In the genomic region with DNA sequence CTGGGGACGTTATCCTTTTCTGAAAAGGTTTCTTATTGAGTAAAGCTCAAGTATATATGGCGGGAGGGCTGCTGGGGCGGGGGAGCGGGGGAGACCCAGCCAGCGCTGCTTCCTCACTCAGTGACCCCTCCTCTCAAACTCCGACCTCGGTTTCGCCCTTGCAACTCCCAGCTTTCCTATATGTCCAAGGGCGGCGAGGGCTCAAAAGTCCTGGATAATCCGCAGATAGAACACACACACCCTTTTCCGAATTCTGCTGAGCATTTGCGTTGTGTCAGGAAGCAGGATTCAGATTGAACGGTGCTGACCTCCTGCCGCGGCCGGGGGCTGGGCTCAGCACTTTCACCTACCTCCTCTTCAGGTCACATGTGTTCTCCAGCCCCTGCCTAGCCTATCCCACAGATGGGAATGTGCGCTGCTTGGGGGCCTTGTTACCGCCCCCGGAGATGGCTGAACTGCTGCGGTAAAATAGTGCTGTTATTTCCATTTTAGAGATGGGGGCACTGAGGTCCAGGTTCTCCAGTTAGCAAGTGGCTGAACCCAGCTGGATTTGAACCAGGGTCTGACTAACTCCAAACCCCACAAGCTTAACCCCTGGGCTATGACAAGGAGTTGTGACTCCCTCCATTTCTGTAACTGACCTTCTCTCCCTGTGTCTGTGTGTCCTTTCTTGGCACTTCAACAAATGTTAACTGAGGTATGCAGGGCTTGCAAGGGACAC, we compare ENCODE assay signal across 8 cellular contexts. TPM values are rescaled to one million over a fixed set of nuclear protein-coding genes. Genes with fewer than 3 reads are reported as not detected.
DNase-seq lines count a peak whose midpoint lies in the region; ATAC-seq and TF ChIP-seq lines count a peak whose summit lies in the region.

No MANE protein-coding gene starts in this region.

- H3K4me2 ChIP-seq in skeletal muscle satellite cell (ENCODE audit: low read length) = peak overlapping the region; percentile 99

- H3K9me3 ChIP-seq in SK-N-MC (ENCODE audit: low read depth, low read length) = no peaks in the 10 kb centered on the region
- no peaks in the 10 kb centered on the region for H3K9me3 ChIP-seq in skeletal muscle satellite cell (replicated peaks; ENCODE audit: low read length)

- H3K27ac ChIP-seq in SK-N-MC = no peak overlapping the region

- no peak for ATAC-seq in HG02840 (IDR thresholded peaks at IDR 0.05; ENCODE audit: low FRiP score, unreplicated experiment)

- DNase-seq in NCI-H510A treated with DMSO at 0.1 percent for 48 hours (lab: John Stamatoyannopoulos, UW) (peak; percentile 29), NCI-H510A (lab: John Stamatoyannopoulos, UW) (no peak), SK-N-MC (ENCODE audit: low read depth, low spot score) (no peak), fibroblast of the aortic adventitia (ENCODE audit: low read depth) (no peak), HUDEP-2 (lab: John Stamatoyannopoulos, UW; ENCODE audit: unreplicated experiment in 76 of 76) (no peak), HCEC 1CT (no peak)

- H3K4me1 ChIP-seq in skeletal muscle satellite cell (ENCODE audit: control insufficient read depth, insufficient read depth, low read length) = peaks cover 28% of the 10 kb centered on the region

- TF ChIP-seq CTCF in fibroblast of the aortic adventitia (IDR thresholded peaks at IDR 0.05; ENCODE audit: insufficient read depth, low read length) = no peak

- H3K4me3 ChIP-seq in SK-N-MC (peak overlapping the region; percentile 94), fibroblast of the aortic adventitia (ENCODE audit: low read depth, low read length) (peak overlapping the region; percentile 96), skeletal muscle satellite cell (ENCODE audit: low read length) (peak overlapping the region; percentile 79)

- H3K9ac ChIP-seq in SK-N-MC (ENCODE audit: insufficient read length) (no peak overlapping the region), skeletal muscle satellite cell (ENCODE audit: low read depth, low read length) (no peak overlapping the region)

- no peaks in the 10 kb centered on the region for H3K36me3 ChIP-seq in SK-N-MC (ENCODE audit: insufficient read depth, low read length)
- H3K36me3 ChIP-seq in skeletal muscle satellite cell (ENCODE audit: insufficient read depth, low read length) = no peaks in the 10 kb centered on the region

- peaks cover 4% of the 10 kb centered on the region for H3K27me3 ChIP-seq in skeletal muscle satellite cell (ENCODE audit: control insufficient read depth, insufficient read depth, low read length)

RNA-seq across cellular contexts. Expression of a gene that starts 0.8 kb away (rescaled TPM):
- total RNA-seq in fibroblast of the aortic adventitia (ENCODE audit: low replicate concordance) = 14.6 and 19.1 TPM in 2 replicates
- 11.6 and 11.9 TPM in 2 replicates for total RNA-seq in skeletal muscle satellite cell (2012; rRNA removed)

RNA-seq across cellular contexts. Expression of a gene that starts 30.2 kb away (rescaled TPM):
- total RNA-seq in fibroblast of the aortic adventitia (ENCODE audit: low replicate concordance) = 0.18 TPM in 1 of 2 replicates, not detected in the other
- not detected in 2 replicates for total RNA-seq in skeletal muscle satellite cell (2012; rRNA removed)
